Comparison of ENCODE assay signal across 8 cellular contexts in the genomic region with DNA sequence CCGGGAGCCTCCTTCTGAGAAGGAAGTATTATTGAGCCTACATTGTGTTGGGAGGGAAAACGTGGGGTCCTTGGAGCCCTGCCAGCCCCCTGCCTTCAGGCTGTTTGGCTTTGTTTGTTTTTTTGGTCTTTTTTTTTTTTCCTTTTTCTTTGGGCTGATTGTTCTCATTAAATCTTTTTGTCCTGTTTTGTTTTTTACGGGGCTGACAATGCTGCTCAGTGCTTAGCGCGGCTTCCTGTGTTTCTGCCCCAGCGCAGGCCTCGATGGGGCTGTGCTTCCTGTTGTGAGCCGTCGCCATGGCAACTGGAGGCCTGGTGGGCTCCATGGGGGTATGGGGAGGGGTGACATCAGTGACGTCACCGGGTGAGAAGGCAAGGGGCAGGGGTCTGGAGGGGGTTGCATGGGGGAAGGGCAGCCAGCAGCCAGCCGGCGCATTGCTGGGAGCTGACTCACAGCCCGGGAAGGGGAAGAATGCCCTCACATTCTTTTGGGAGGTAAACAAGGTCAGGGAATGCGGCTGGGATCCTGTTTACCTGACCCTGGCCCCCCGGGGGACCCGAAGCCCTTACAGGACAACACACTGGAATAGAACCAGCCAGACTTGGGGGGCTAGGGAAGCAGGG. TPM values are rescaled to one million over a fixed set of nuclear protein-coding genes. Genes with fewer than 3 reads are reported as not detected.
DNase-seq lines count a peak whose midpoint lies in the region; ATAC-seq and TF ChIP-seq lines count a peak whose summit lies in the region.

No MANE protein-coding gene starts in this region.

- peak overlapping the region; percentile 83 for H2BK20ac ChIP-seq in H9 (ENCODE audit: low read depth, low read length, poor library complexity, severe bottlenecking)

- H3T11ph ChIP-seq in H9 (ENCODE audit: low read length) = peak overlapping the region; percentile 80

- peaks cover 5% of the 10 kb centered on the region for H4K20me1 ChIP-seq in H9 (ENCODE audit: control insufficient read depth, insufficient read depth, insufficient read length)

- no CpG with 5 or more reads among the region's 17 CpGs for WGBS in H9 (ENCODE audit: extremely low coverage, insufficient read length, low lambda C conversion rate)
- WGBS in adrenal gland, 4 donors = 10 to 14% (median 12%) methylated on average over 12 to 17 of the region's 17 CpGs

- no peak overlapping the region for H4K8ac ChIP-seq in H9 (replicated peaks; ENCODE audit: insufficient read length, low read depth, low read length)

- peak overlapping the region; percentile 97 for H2BK120ac ChIP-seq in H9 (ENCODE audit: low read depth, low read length, poor library complexity, severe bottlenecking)

- H2AFZ ChIP-seq in H9 (ENCODE audit: low read length) = no peak overlapping the region

- TF ChIP-seq CTCF in H9 (conservative IDR thresholded peaks at IDR 0.05) (no peak), adrenal gland (IDR thresholded peaks at IDR 0.05) (no peak), right atrium auricular region (IDR thresholded peaks at IDR 0.05) (no peak)

- H2BK5ac ChIP-seq in H9 (ENCODE audit: insufficient read length, low read length) = peak overlapping the region; percentile 94

- H3K4me3 Mint-ChIP-seq in H9 = peak overlapping the region; percentile 37 to 70

- H3K14ac ChIP-seq in H9 (ENCODE audit: insufficient read depth, low read length) = peak overlapping the region; percentile 97

- peak overlapping the region; percentile 71 for H2AK5ac ChIP-seq in H9 (ENCODE audit: insufficient read length, low read length)

- no peaks in the 10 kb centered on the region for H3K79me1 ChIP-seq in H9 (ENCODE audit: insufficient read depth, low read depth, low read length, poor library complexity, severe bottlenecking)

- H3K36me3 ChIP-seq in adrenal gland (replicated peaks in 1 of 2) (no peaks in the 10 kb centered on the region), right atrium auricular region (no peaks in the 10 kb centered on the region)

- TF ChIP-seq POLR2A in adrenal gland (IDR thresholded peaks at IDR 0.05) = no peak

- DNase-seq in H9 (peak; percentile 99), adrenal gland (peak; percentile 74 to 92 (median 82)), right atrium auricular region (ENCODE audit: low spot score) (peak; percentile 89), putamen (ENCODE audit: low spot score) (peak; percentile 34), cerebellum (ENCODE audit: low spot score) (no peak), middle frontal gyrus (ENCODE audit: extremely low spot score, low spot score) (no peak)

- H4K91ac ChIP-seq in H9 (ENCODE audit: insufficient read length, low read depth, low read length) = peak overlapping the region; percentile 100

- H3K27ac ChIP-seq in H9 (ENCODE audit: insufficient read length, low read depth, low read length) = peak overlapping the region; percentile 91
- peak overlapping the region in 4 of 5 donors; percentile 61 to 89 (median 74) for H3K27ac ChIP-seq in adrenal gland
- H3K27ac ChIP-seq in right atrium auricular region = peak overlapping the region; percentile 77 to 83

- H3K9me3 Mint-ChIP-seq in H9 = no peaks in the 10 kb centered on the region; a peak in 1 of 5 replicates

- peak overlapping the region; percentile 89; the same call in 1 of the 2 replicates for H3K4ac ChIP-seq in H9 (ENCODE audit: low read depth, low read length)

- H3K4me2 ChIP-seq in H9 (ENCODE audit: insufficient read depth, insufficient read length, low read length) = no peak overlapping the region

- no peak overlapping the region for H3K56ac ChIP-seq in H9 (ENCODE audit: insufficient read length, low read depth, low read length)

- peak overlapping the region; percentile 98 to 100 (median 99) for H3K27ac Mint-ChIP-seq in H9

- H3K18ac ChIP-seq in H9 (ENCODE audit: insufficient read length, low read depth, low read length) = peak overlapping the region; percentile 98

- H3K9me3 ChIP-seq in H9 (ENCODE audit: control insufficient read depth, low read depth, low read length) (no peaks in the 10 kb centered on the region), adrenal gland (replicated peaks in 1 of 3) (no peaks in the 10 kb centered on the region), right atrium auricular region (no peaks in the 10 kb centered on the region)

- H4K5ac ChIP-seq in H9 (ENCODE audit: insufficient read length, low read depth, low read length) = peak overlapping the region; percentile 81

- H3K4me1 ChIP-seq in H9 (ENCODE audit: insufficient read depth, low read length) (peaks cover 16% of the 10 kb centered on the region; the same call in 1 of the 2 replicates), adrenal gland (replicated peaks in 1 of 2) (peaks cover 31 to 53% of the 10 kb centered on the region in 2 donors), right atrium auricular region (peaks cover 0 to 86% of the 10 kb centered on the region in 2 donors)

- H3K79me2 ChIP-seq in H9 (ENCODE audit: insufficient read depth, low read length) = no peaks in the 10 kb centered on the region

- H3K4me3 ChIP-seq in adrenal gland = no peak overlapping the region
- H3K4me3 ChIP-seq in right atrium auricular region = no peak overlapping the region

- H3K9ac ChIP-seq in H9 (ENCODE audit: extremely low read depth, insufficient read length, low read length) = peak overlapping the region; percentile 43

- peaks cover 75 to 88% of the 10 kb centered on the region in 2 experiments for H3K4me1 Mint-ChIP-seq in H9

- H2BK12ac ChIP-seq in H9 (ENCODE audit: insufficient read length, low read depth, low read length) = peak overlapping the region; percentile 89

- no peaks in the 10 kb centered on the region; the same call in 1 of the 2 replicates for H3K27me3 Mint-ChIP-seq in H9 (ENCODE audit: low read depth)

- no peak overlapping the region for H3K23ac ChIP-seq in H9 (ENCODE audit: insufficient read length, low read depth, low read length)

- ATAC-seq in SK-N-SH treated with all-trans-retinoic acid at 6 μM for 48 hours (peak; percentile 65), GM21367 (IDR thresholded peaks at IDR 0.05; ENCODE audit: unreplicated experiment) (no peak)

- no peaks in the 10 kb centered on the region for H3K23me2 ChIP-seq in H9 (ENCODE audit: insufficient read length, low read depth, low read length, poor library complexity, severe bottlenecking)

- no peak overlapping the region for H2BK15ac ChIP-seq in H9 (ENCODE audit: low read depth, low read length)

- intact Hi-C loops in adrenal gland (cut with DNase I) = loop anchor here (2.0 to 10.0 kb wide), 4 partner anchors 123 to 350 kb away; a partner anchor contains a TSS

- H3K27me3 ChIP-seq in H9 (ENCODE audit: insufficient read depth, low read length) (no peaks in the 10 kb centered on the region), adrenal gland (no peaks in the 10 kb centered on the region), right atrium auricular region (no peaks in the 10 kb centered on the region)

- no peaks in the 10 kb centered on the region for H3K36me3 Mint-ChIP-seq in H9 (ENCODE audit: insufficient read depth in 1 of 3, low read depth in 3 of 3)

TF ChIP-seq in SK-N-SH treated with all-trans-retinoic acid at 6 μM for 48 hours, 23 proteins besides CTCF, POLR2A, EP300 and RAD21 (continues in another document):
- TF ChIP-seq TOX (CRISPR knock-in tag; IDR thresholded peaks at IDR 0.05; ENCODE audit: borderline replicate concordance) (no peak), ZFP3 (CRISPR knock-in tag; IDR thresholded peaks at IDR 0.05) (no peak), TCF4 (CRISPR knock-in tag; IDR thresholded peaks at IDR 0.05; ENCODE audit: borderline replicate concordance) (no peak), ZNF565 (CRISPR knock-in tag; conservative IDR thresholded peaks at IDR 0.05; ENCODE audit: low read depth) (no peak), ZNF8 (CRISPR knock-in tag; IDR thresholded peaks at IDR 0.05) (no peak), PPARA (CRISPR knock-in tag; IDR thresholded peaks at IDR 0.05; ENCODE audit: borderline replicate concordance) (no peak), CSDC2 (CRISPR knock-in tag; IDR thresholded peaks at IDR 0.05) (no peak), OSR1 (CRISPR knock-in tag; IDR thresholded peaks at IDR 0.05) (no peak), ZC3H10 (CRISPR knock-in tag; IDR thresholded peaks at IDR 0.05) (no peak), ZFP30 (CRISPR knock-in tag; IDR thresholded peaks at IDR 0.05) (no peak), GLIS3 (CRISPR knock-in tag; IDR thresholded peaks at IDR 0.05) (no peak), SNAI2 (CRISPR knock-in tag; IDR thresholded peaks at IDR 0.05) (no peak)
- TF ChIP-seq, protein P1, sequence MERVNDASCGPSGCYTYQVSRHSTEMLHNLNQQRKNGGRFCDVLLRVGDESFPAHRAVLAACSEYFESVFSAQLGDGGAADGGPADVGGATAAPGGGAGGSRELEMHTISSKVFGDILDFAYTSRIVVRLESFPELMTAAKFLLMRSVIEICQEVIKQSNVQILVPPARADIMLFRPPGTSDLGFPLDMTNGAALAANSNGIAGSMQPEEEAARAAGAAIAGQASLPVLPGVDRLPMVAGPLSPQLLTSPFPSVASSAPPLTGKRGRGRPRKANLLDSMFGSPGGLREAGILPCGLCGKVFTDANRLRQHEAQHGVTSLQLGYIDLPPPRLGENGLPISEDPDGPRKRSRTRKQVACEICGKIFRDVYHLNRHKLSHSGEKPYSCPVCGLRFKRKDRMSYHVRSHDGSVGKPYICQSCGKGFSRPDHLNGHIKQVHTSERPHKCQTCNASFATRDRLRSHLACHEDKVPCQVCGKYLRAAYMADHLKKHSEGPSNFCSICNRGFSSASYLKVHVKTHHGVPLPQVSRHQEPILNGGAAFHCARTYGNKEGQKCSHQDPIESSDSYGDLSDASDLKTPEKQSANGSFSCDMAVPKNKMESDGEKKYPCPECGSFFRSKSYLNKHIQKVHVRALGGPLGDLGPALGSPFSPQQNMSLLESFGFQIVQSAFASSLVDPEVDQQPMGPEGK (CRISPR knock-in tag; IDR thresholded peaks at IDR 0.05; ENCODE audit: borderline replicate concordance) = no peak
- TF ChIP-seq, protein P2, sequence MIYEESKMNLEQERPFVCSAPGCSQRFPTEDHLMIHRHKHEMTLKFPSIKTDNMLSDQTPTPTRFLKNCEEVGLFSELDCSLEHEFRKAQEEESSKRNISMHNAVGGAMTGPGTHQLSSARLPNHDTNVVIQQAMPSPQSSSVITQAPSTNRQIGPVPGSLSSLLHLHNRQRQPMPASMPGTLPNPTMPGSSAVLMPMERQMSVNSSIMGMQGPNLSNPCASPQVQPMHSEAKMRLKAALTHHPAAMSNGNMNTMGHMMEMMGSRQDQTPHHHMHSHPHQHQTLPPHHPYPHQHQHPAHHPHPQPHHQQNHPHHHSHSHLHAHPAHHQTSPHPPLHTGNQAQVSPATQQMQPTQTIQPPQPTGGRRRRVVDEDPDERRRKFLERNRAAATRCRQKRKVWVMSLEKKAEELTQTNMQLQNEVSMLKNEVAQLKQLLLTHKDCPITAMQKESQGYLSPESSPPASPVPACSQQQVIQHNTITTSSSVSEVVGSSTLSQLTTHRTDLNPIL (CRISPR knock-in tag; IDR thresholded peaks at IDR 0.05; ENCODE audit: low read depth) = no peak

RNA-seq across cellular contexts. Expression of a gene that starts 22.1 kb away (rescaled TPM):
- total RNA-seq in H9 (2021) (3.7 and 4.2 TPM in 2 replicates), adrenal gland (10 to 100 TPM; 30.3 to 89.2 (median 63.2) TPM), right atrium auricular region (100 to 1,000 TPM in 1 of 2 donors, 10 to 100 TPM in 1; 62.0 to 111 TPM), cerebellum (8.6 TPM)
- 10 to 100 TPM; 11.8 to 52.4 (median 26.3) TPM for polyA plus RNA-seq in adrenal gland

Comparison
In these comparisons a context has a peak if more than half of its experiments do, and no peak if none do; other contexts are left out.
1. DNase-seq: peak in H9 (single experiment), adrenal gland (7 of 7), right atrium auricular region (single experiment) and putamen (single experiment); none in cerebellum (single experiment) and middle frontal gyrus (single experiment).
2. Peak in every context shown above with its lines, with median percentiles within 50 percentile points of each other: H3K27ac ChIP-seq.